8 cellular contexts compared by ENCODE assay signal in genomic region chr14:103292426-103293374, GRCh38. TPM values are rescaled to one million over a fixed set of nuclear protein-coding genes. Genes with fewer than 3 reads are reported as not detected.
A peak's percentile ranks its signal among the peaks of the same experiment; 100 is the strongest.
DNase-seq lines count a peak whose midpoint lies in the region; ATAC-seq and TF ChIP-seq lines count a peak whose summit lies in the region.

No MANE protein-coding gene starts in this region.

- H3K4me3 Mint-ChIP-seq in activated T-cell treated with anti-CD3 and anti-CD28 coated beads, Interleukin-2, amount 50 U/mL, for 72 hours = no peak overlapping the region

- POLR2A ChIA-PET in PC-3 (lab: Charles Lee; ENCODE audit: unreplicated experiment) = no interaction called here

- no peaks in the 10 kb centered on the region for H3F3A ChIP-seq in PC-3 (ENCODE audit: low read length, unreplicated experiment)

- peak; percentile 41 for DNase-seq in NK-92 treated with Interleukin-12 subunit alpha and Interleukin-12 subunit beta, amount 100 ng/mL, for 24 hours (lab: John Stamatoyannopoulos, UW)
- no peak for DNase-seq in NK-92 (lab: John Stamatoyannopoulos, UW; ENCODE audit: unreplicated experiment)
- peak; percentile 66 for DNase-seq in HPDE6-E6E7 (ENCODE audit: extremely low spot score)
- DNase-seq in PC-3 = peak; percentile 84
- peak; percentile 77 to 80 for DNase-seq in activated T-cell treated with anti-CD3 and anti-CD28 coated beads, Interleukin-2, amount 50 U/mL, for 72 hours
- DNase-seq in fibroblast of the conjunctiva (ENCODE audit: low read depth) = peak; percentile 35
- DNase-seq in substantia nigra (lab: John Stamatoyannopoulos, UW) = peak in 40 of 49 donors; percentile 17 to 85 (median 60)

- H2AFZ ChIP-seq in PC-3 (ENCODE audit: low read length) = no peak overlapping the region

- H3K9ac ChIP-seq in PC-3 (ENCODE audit: low read length) = no peak overlapping the region

- no peak overlapping the region for H3K27ac Mint-ChIP-seq in activated T-cell treated with anti-CD3 and anti-CD28 coated beads, Interleukin-2, amount 50 U/mL, for 72 hours

- CTCF ChIA-PET in PC-3 (lab: Charles Lee) = interaction anchor here (0.7 kb wide), 1 partner anchor 188 kb away, joined by 6 read pairs; no protein-coding TSS in a partner anchor

- H3K4me1 ChIP-seq in PC-3 (ENCODE audit: insufficient read depth, low read length) = peaks cover 13% of the 10 kb centered on the region
- no peaks in the 10 kb centered on the region for H3K4me1 ChIP-seq in neutrophil (ENCODE audit: control insufficient read depth in 1 of 2, insufficient read depth in 1 of 2, low read depth in 1 of 2, low read length in 1 of 2)

- no peaks in the 10 kb centered on the region for H3K9me2 ChIP-seq in PC-3 (replicated peaks; ENCODE audit: low read length)

- no peaks in the 10 kb centered on the region for H3K9me3 Mint-ChIP-seq in activated T-cell treated with anti-CD3 and anti-CD28 coated beads, Interleukin-2, amount 50 U/mL, for 72 hours

- no peaks in the 10 kb centered on the region for H3K36me3 Mint-ChIP-seq in activated T-cell treated with anti-CD3 and anti-CD28 coated beads, Interleukin-2, amount 50 U/mL, for 72 hours (ENCODE audit: insufficient read depth in 2 of 2)

- H3K36me3 ChIP-seq in PC-3 (ENCODE audit: low read depth, low read length) (no peaks in the 10 kb centered on the region), neutrophil (no peaks in the 10 kb centered on the region)

- TF ChIP-seq CTCF in PC-3 (conservative IDR thresholded peaks at IDR 0.05; ENCODE audit: low read depth, low read length) (peak; percentile 95), neutrophil (IDR thresholded peaks at IDR 0.05) (peak; percentile 86)

- peak; percentile 80 for ATAC-seq in PC-3
- peak; percentile 93 to 94 for ATAC-seq in activated T-cell treated with anti-CD3 and anti-CD28 coated beads, Interleukin-2, amount 50 U/mL, for 72 hours (replicated peaks in 1 of 2)

- no peaks in the 10 kb centered on the region for H3K27me3 ChIP-seq in PC-3 (ENCODE audit: low read length)
- peaks cover 53% of the 10 kb centered on the region for H3K27me3 ChIP-seq in neutrophil

- intact Hi-C loops in PC-3 (cut with micrococcal nuclease) = loop anchor here (1.0 to 5.0 kb wide), 3 partner anchors 105 to 187 kb away; no protein-coding TSS in a partner anchor

- no peaks in the 10 kb centered on the region for H3K79me2 ChIP-seq in PC-3 (ENCODE audit: low read length)

- H3K4me3 ChIP-seq in PC-3 (ENCODE audit: low read length) (no peak overlapping the region), neutrophil (ENCODE audit: low read depth in 1 of 2, low read length in 1 of 2) (no peak overlapping the region)

- H3K4me2 ChIP-seq in PC-3 (ENCODE audit: low read length) = no peak overlapping the region

- H3K27ac ChIP-seq in PC-3 (ENCODE audit: low read length) = no peak overlapping the region
- no peak overlapping the region for H3K27ac ChIP-seq in neutrophil
- no peak overlapping the region for H3K27ac ChIP-seq in substantia nigra (ENCODE audit: low read depth, low read length, poor library complexity, severe bottlenecking)

- peaks cover 5% of the 10 kb centered on the region for H3K27me3 Mint-ChIP-seq in activated T-cell treated with anti-CD3 and anti-CD28 coated beads, Interleukin-2, amount 50 U/mL, for 72 hours (ENCODE audit: low read depth)

- peaks cover 5% of the 10 kb centered on the region for H3K4me1 Mint-ChIP-seq in activated T-cell treated with anti-CD3 and anti-CD28 coated beads, Interleukin-2, amount 50 U/mL, for 72 hours (ENCODE audit: low read depth)

- H4K20me1 ChIP-seq in PC-3 (ENCODE audit: low read length) = no peaks in the 10 kb centered on the region

- H3K9me3 ChIP-seq in PC-3 (ENCODE audit: low read length) = no peaks in the 10 kb centered on the region
- no peaks in the 10 kb centered on the region for H3K9me3 ChIP-seq in neutrophil

- BruUV-seq in PC-3 (replicated peaks; lab: Mats Ljungman, UMichigan) = no TSS peak

RNA-seq across cellular contexts. Expression of gene EIF5, which starts 41.3 kb away (rescaled TPM):
- total RNA-seq in PC-3 (2014; rRNA removed) = 198 and 216 TPM in 2 replicates
- 100 to 1,000 TPM; 295 to 377 TPM for total RNA-seq in activated T-cell treated with anti-CD3 and anti-CD28 coated beads, Interleukin-2, amount 50 U/mL, for 72 hours
